25 cellular contexts compared by ENCODE assay signal in genomic region chr11:112616292-112617088, GRCh38.
"Had no signal": no experiment of that assay in that cellular context is flagged by ENCODE, and none has a peak within 500 bp of the region (broad histone marks: within the 10 kb centered on the region; RNA-seq: fewer than 3 reads in every experiment).

No MANE protein-coding gene starts in this region.

- H3K4me1 ChIP-seq: colonic mucosa had no signal

- H3K4me2 ChIP-seq: smooth muscle cell had no signal

- ATAC-seq: activated CD4-positive, alpha-beta T cell treated with anti-CD3 and anti-CD28 coated beads for 36 hours; activated T-helper 17 cell treated with anti-CD3 and anti-CD28 coated beads, Interleukin-2, amount 50 U/mL, for 72 hours; heart right ventricle; left cardiac atrium; mucosa of descending colon; stimulated activated memory B cell treated with anti-CD40 and anti-IgM and Interleukin-4, amounts not matched to agents 10 μg/mL and 1 μg/mL and 100 μg/mL, for 72 hours had no signal

- H3K36me3 ChIP-seq: colonic mucosa, heart right ventricle, sigmoid colon, stomach, suprapubic skin, tibial nerve, uterus had no signal

- FAIRE-seq: bronchial epithelial cell had no signal

- H3K27me3 ChIP-seq: colonic mucosa, heart right ventricle, sigmoid colon, stomach, suprapubic skin, tibial nerve, uterus had no signal

- DNase-seq: activated B cell treated with CpG ODN at 0.5 μM for 24 hours; activated CD4-positive, alpha-beta T cell treated with anti-CD3 and anti-CD28 coated beads for 36 hours; activated CD4-positive, alpha-beta T cell treated with anti-CD3 and anti-CD28 coated beads, Interleukin-2, amount 50 U/mL, for 4 hours; activated CD8-positive, alpha-beta memory T cell treated with anti-CD3 and anti-CD28 coated beads for 24 hours; activated CD8-positive, alpha-beta memory T cell treated with anti-CD3 and anti-CD28 coated beads, Interleukin-2, amount 50 U/mL, for 4 hours; activated naive CD4-positive, alpha-beta T cell; activated T-cell treated with anti-CD3 and anti-CD28 coated beads, Interleukin-2, amount 50 U/mL, for 24 hours; colonic mucosa; foreskin fibroblast; heart right ventricle; islet precursor cell; left cardiac atrium; mucosa of descending colon; nephron progenitor cell; occipital lobe; sigmoid colon; stimulated activated CD4-positive, alpha-beta T cell treated with anti-CD3 and anti-CD28 coated beads, Interleukin-15, amount 100 ng/mL, for 24 hours; stomach; uterus had no signal

- H3K27ac ChIP-seq: colonic mucosa, heart right ventricle, sigmoid colon, stomach, suprapubic skin, tibial nerve, uterus had no signal

- H3K9me3 ChIP-seq: colonic mucosa, heart right ventricle, mucosa of descending colon, sigmoid colon, stomach, suprapubic skin, tibial nerve, uterus had no signal

- H3K4me3 ChIP-seq: colonic mucosa, heart right ventricle, mucosa of descending colon, sigmoid colon, smooth muscle cell, stomach, suprapubic skin, tibial nerve, uterus had no signal
